ENCODE assay signal across 11 cellular contexts in the genomic region with DNA sequence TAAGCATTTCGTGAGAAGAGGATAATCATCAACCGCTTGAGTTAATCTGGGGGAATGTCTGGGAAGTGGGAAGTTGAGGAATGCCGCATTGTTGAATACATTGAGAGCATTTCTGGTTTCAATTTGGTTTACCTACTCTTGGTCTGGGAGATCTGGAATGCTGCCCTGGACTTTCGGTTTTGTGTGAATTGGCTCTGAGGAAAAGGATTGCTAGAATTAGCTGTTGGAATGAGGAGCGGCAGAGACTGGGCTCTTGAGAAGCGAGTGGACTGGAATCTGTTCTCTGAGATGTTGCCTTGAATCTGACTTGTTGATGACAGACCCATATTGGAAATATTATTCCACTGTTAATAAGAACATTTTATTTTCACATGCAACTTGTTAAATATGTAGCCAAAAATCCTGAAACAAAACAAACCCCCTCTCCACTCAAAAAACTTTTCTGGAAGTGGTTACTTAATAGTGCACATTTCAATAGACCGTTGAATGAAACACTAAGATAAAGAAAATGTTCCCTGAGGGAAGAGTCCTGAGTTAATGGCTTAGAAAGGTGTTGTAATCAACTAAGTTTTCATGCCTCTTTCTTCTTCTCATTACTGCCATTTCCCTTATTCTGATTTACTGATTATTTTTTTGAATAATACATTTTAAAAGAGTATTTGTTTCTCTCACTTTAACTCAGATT. TPM values are rescaled to one million over a fixed set of nuclear protein-coding genes. Genes with fewer than 3 reads are reported as not detected.
DNase-seq lines count a peak whose midpoint lies in the region; ATAC-seq and TF ChIP-seq lines count a peak whose summit lies in the region.
"Had no signal": no experiment of that assay in that cellular context is flagged by ENCODE, and none has a peak within 500 bp of the region (broad histone marks: within the 10 kb centered on the region; RNA-seq: fewer than 3 reads in every experiment).

No MANE protein-coding gene starts in this region.

- H3K4me3 Mint-ChIP-seq in CD8-positive, alpha-beta memory T cell: no peak overlapping the region
- H3K4me3 Mint-ChIP-seq: stimulated activated naive CD8-positive, alpha-beta T cell treated with anti-CD3 and anti-CD28 coated beads, Interleukin-15, amount 100 ng/mL, for 72 hours had no signal

- H3K9me3 ChIP-seq in heart right ventricle (no peaks in the 10 kb centered on the region), prostate gland (no peaks in the 10 kb centered on the region)
- H3K9me3 ChIP-seq in CD8-positive, alpha-beta memory T cell (ENCODE audit: low read length): no peaks in the 10 kb centered on the region

- TF ChIP-seq CTCF in heart right ventricle (IDR thresholded peaks at IDR 0.05) (no peak), prostate gland (IDR thresholded peaks at IDR 0.05) (no peak)

- H3K4me3 ChIP-seq in heart right ventricle (peak overlapping the region in 5 of 10 donors; percentile 18 to 30 (median 22)), prostate gland (no peak overlapping the region)
- H3K4me3 ChIP-seq in CD8-positive, alpha-beta memory T cell (ENCODE audit: low read length): no peak overlapping the region

- peaks cover 0 to 2% of the 10 kb centered on the region in 2 donors for H3K27me3 Mint-ChIP-seq in CD8-positive, alpha-beta memory T cell
- H3K27me3 Mint-ChIP-seq: stimulated activated naive CD8-positive, alpha-beta T cell treated with anti-CD3 and anti-CD28 coated beads, Interleukin-15, amount 100 ng/mL, for 72 hours had no signal

- H3K36me3 ChIP-seq in heart right ventricle: no peaks in the 10 kb centered on the region
- no peaks in the 10 kb centered on the region for H3K36me3 ChIP-seq in prostate gland
- H3K36me3 ChIP-seq in CD8-positive, alpha-beta memory T cell (ENCODE audit: insufficient read depth, low read length): no peaks in the 10 kb centered on the region

- H3K9me3 Mint-ChIP-seq in CD8-positive, alpha-beta memory T cell: peaks cover 0 to 3% (median 2%) of the 10 kb centered on the region in 5 donors
- H3K9me3 Mint-ChIP-seq: stimulated activated naive CD8-positive, alpha-beta T cell treated with anti-CD3 and anti-CD28 coated beads, Interleukin-15, amount 100 ng/mL, for 72 hours had no signal

- H3K4me1 Mint-ChIP-seq in CD8-positive, alpha-beta memory T cell: no peaks in the 10 kb centered on the region
- H3K4me1 Mint-ChIP-seq: stimulated activated naive CD8-positive, alpha-beta T cell treated with anti-CD3 and anti-CD28 coated beads, Interleukin-15, amount 100 ng/mL, for 72 hours had no signal

- peak overlapping the region in 9 of 10 donors; percentile 0 to 72 (median 65) for H3K27ac ChIP-seq in heart right ventricle
- H3K27ac ChIP-seq in prostate gland: peak overlapping the region in 1 of 2 donors; percentile 24
- no peak overlapping the region for H3K27ac ChIP-seq in CD8-positive, alpha-beta memory T cell (ENCODE audit: low read depth, low read length)

- H3K36me3 Mint-ChIP-seq in CD8-positive, alpha-beta memory T cell: no peaks in the 10 kb centered on the region

- CTCF ChIA-PET in CD8-positive, alpha-beta memory T cell (lab: Charles Lee): no interaction called here

- H3K27ac Mint-ChIP-seq in CD8-positive, alpha-beta memory T cell: no peak overlapping the region
- H3K27ac Mint-ChIP-seq: stimulated activated naive CD8-positive, alpha-beta T cell treated with anti-CD3 and anti-CD28 coated beads, Interleukin-15, amount 100 ng/mL, for 72 hours had no signal

- peak; percentile 63 for DNase-seq in AG20443 (ENCODE audit: low spot score)
- peak; percentile 77 for DNase-seq in amniotic epithelial cell (ENCODE audit: low read depth)
- DNase-seq in heart right ventricle: peak in 1 of 2 donors; percentile 67
- peak; percentile 44 for DNase-seq in prostate gland (ENCODE audit: low spot score)
- no peak for DNase-seq in NCI-H1436 treated with DMSO at 0.1 percent for 48 hours (lab: John Stamatoyannopoulos, UW)
- DNase-seq in CD8-positive, alpha-beta memory T cell: no peak
- DNase-seq in HPDE6-E6E7 (ENCODE audit: extremely low spot score): no peak
- DNase-seq: activated T-cell treated with anti-CD3 and anti-CD28 coated beads for 4 hours; stimulated activated naive CD8-positive, alpha-beta T cell treated with anti-CD3 and anti-CD28 coated beads, Interleukin-15, amount 100 ng/mL, for 72 hours had no signal

- H3K4me1 ChIP-seq in heart right ventricle: peaks cover 16 to 99% (median 79%) of the 10 kb centered on the region in 9 donors
- no peaks in the 10 kb centered on the region for H3K4me1 ChIP-seq in prostate gland (replicated peaks)
- H3K4me1 ChIP-seq in CD8-positive, alpha-beta memory T cell (ENCODE audit: insufficient read depth, low read length): no peaks in the 10 kb centered on the region

- no peak for TF ChIP-seq POLR2A in prostate gland (IDR thresholded peaks at IDR 0.05)

- H3K27me3 ChIP-seq in heart right ventricle (no peaks in the 10 kb centered on the region), prostate gland (replicated peaks; ENCODE audit: insufficient read depth) (no peaks in the 10 kb centered on the region)
- H3K27me3 ChIP-seq in CD8-positive, alpha-beta memory T cell (ENCODE audit: insufficient read depth, low read length, poor library complexity, severe bottlenecking): no peaks in the 10 kb centered on the region

- ATAC-seq in heart right ventricle (peak in 6 of 8 donors; percentile 37 to 75 (median 55)), HG03280 (IDR thresholded peaks at IDR 0.05; ENCODE audit: unreplicated experiment) (no peak)
- ATAC-seq: SK-N-SH treated with all-trans-retinoic acid at 6 μM for 48 hours; stimulated activated naive CD8-positive, alpha-beta T cell treated with anti-CD3 and anti-CD28 coated beads, Interleukin-15, amount 100 ng/mL, for 72 hours had no signal

- 14 to 23% methylated on average over 7 of the region's 7 CpGs for WGBS in heart right ventricle, 2 donors
- 28% methylated on average over 7 of the region's 7 CpGs for WGBS in prostate gland

- intact Hi-C loops in heart right ventricle (cut with DNase I) (loop anchor here in 2 of 10 donors (5.0 kb wide), 2 partner anchors 39 to 124 kb away; no protein-coding TSS in a partner anchor), prostate gland (cut with DNase I) (no loop called here)

- POLR2A ChIA-PET in CD8-positive, alpha-beta memory T cell (lab: Charles Lee): no interaction called here

RNA-seq across cellular contexts. Expression of gene PTPRM, which starts 50.8 kb away (rescaled TPM):
- 100 to 1,000 TPM; 104 to 170 (median 145) TPM for total RNA-seq in heart right ventricle
- 100 to 1,000 TPM in 1 of 2 donors, 10 to 100 TPM in 1; 81.7 to 118 TPM for polyA plus RNA-seq in heart right ventricle
- total RNA-seq in prostate gland: 10 to 100 TPM; 32.9 to 92.6 TPM
- total RNA-seq in CD8-positive, alpha-beta memory T cell: 1 to 10 TPM; 3.9 to 7.4 TPM
- polyA plus RNA-seq in CD8-positive, alpha-beta memory T cell: 5.3 TPM

Comparison
In these comparisons a context has a peak if more than half of its experiments do, and no peak if none do; other contexts are left out.
1. DNase-seq: peak in AG20443 (single experiment), amniotic epithelial cell (single experiment) and prostate gland (single experiment); none in NCI-H1436 treated with DMSO at 0.1 percent for 48 hours (single experiment), CD8-positive, alpha-beta memory T cell (0 of 5) and HPDE6-E6E7 (single experiment).
2. RNA of gene PTPRM, which starts 50.8 kb away (total RNA-seq): 104 to 170 TPM in heart right ventricle and 32.9 to 92.6 TPM in prostate gland; 3.9 to 7.4 TPM in CD8-positive, alpha-beta memory T cell; every median in the first group is over 4 times any median in the second.